2 cellular contexts compared by ENCODE assay signal in the genomic region with DNA sequence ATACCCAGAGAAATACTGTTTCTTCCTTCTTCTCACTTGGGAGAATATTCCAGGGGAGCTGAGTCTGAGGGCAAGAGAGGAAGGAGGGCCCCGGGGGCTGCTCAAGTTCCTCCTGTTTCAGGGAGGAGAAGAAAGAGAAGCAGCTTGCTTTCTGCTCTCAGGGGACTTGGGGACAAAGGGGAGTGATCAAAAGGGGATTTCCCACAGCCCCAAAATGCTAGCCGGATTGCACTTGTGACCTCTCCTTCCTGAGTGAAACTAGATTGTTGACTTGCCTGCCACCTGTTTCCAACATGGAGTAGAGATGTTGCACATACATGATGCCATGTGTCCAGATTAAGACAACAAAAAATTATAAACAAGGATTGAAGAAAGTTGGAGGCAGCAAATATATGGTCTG.
TF ChIP-seq lines count a peak whose summit lies in the region.

No MANE protein-coding gene starts in this region.

TF ChIP-seq in HepG2, 621 proteins besides CTCF, POLR2A, EP300 and RAD21:
- no peak for TF ChIP-seq RFXAP (CRISPR knock-in tag; IDR thresholded peaks at IDR 0.05; ENCODE audit: borderline replicate concordance)
- TF ChIP-seq, protein P1, sequence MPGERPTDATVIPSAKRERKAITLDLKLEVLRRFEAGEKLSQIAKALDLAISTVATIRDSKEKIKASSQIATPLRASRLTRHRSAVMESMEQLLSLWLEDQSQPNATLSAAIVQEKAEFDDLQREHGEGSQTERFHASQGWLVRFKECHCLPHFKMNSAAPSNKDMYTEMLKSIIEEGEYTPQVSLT (CRISPR knock-in tag; IDR thresholded peaks at IDR 0.05; ENCODE audit: borderline replicate concordance, low read depth) = no peak
- TF ChIP-seq HOXA5 (CRISPR knock-in tag; IDR thresholded peaks at IDR 0.05) = no peak
- no peak for TF ChIP-seq ZSCAN9 (CRISPR knock-in tag; IDR thresholded peaks at IDR 0.05; ENCODE audit: borderline replicate concordance)
- TF ChIP-seq, protein P2, sequence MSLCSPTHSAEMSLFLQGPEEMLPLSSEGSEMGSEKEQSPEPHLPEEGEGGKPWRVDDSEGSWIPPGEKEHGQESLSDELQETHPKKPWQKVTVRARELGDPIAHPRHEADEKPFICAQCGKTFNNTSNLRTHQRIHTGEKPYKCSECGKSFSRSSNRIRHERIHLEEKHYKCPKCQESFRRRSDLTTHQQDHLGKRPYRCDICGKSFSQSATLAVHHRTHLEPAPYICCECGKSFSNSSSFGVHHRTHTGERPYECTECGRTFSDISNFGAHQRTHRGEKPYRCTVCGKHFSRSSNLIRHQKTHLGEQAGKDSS (CRISPR knock-in tag; IDR thresholded peaks at IDR 0.05; ENCODE audit: borderline replicate concordance, low read depth) = no peak
- no peak for TF ChIP-seq TCF12 (IDR thresholded peaks at IDR 0.05)
- TF ChIP-seq TCF12 (CRISPR knock-in tag; IDR thresholded peaks at IDR 0.05) = no peak
- TF ChIP-seq RNF2 (conservative IDR thresholded peaks at IDR 0.05; ENCODE audit: low read depth) = no peak
- TF ChIP-seq, protein P3, sequence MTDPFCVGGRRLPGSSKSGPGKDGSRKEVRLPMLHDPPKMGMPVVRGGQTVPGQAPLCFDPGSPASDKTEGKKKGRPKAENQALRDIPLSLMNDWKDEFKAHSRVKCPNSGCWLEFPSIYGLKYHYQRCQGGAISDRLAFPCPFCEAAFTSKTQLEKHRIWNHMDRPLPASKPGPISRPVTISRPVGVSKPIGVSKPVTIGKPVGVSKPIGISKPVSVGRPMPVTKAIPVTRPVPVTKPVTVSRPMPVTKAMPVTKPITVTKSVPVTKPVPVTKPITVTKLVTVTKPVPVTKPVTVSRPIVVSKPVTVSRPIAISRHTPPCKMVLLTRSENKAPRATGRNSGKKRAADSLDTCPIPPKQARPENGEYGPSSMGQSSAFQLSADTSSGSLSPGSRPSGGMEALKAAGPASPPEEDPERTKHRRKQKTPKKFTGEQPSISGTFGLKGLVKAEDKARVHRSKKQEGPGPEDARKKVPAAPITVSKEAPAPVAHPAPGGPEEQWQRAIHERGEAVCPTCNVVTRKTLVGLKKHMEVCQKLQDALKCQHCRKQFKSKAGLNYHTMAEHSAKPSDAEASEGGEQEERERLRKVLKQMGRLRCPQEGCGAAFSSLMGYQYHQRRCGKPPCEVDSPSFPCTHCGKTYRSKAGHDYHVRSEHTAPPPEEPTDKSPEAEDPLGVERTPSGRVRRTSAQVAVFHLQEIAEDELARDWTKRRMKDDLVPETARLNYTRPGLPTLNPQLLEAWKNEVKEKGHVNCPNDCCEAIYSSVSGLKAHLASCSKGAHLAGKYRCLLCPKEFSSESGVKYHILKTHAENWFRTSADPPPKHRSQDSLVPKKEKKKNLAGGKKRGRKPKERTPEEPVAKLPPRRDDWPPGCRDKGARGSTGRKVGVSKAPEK (CRISPR knock-in tag; IDR thresholded peaks at IDR 0.05; ENCODE audit: borderline replicate concordance) = no peak
- TF ChIP-seq ZNF337 (CRISPR knock-in tag; IDR thresholded peaks at IDR 0.05; ENCODE audit: borderline replicate concordance, low read depth) = no peak
- no peak for TF ChIP-seq SMARCC2 (IDR thresholded peaks at IDR 0.05)

TF ChIP-seq in GM23338, 12 proteins besides CTCF, POLR2A, EP300 and RAD21:
- no peak for TF ChIP-seq CREB1 (CRISPR knock-in tag; IDR thresholded peaks at IDR 0.05; ENCODE audit: low read depth)
- no peak for TF ChIP-seq POLR2AphosphoS5 (IDR thresholded peaks at IDR 0.05; ENCODE audit: low read depth)
- no peak for TF ChIP-seq STAT1 (IDR thresholded peaks at IDR 0.05; ENCODE audit: unreplicated experiment)
- no peak for TF ChIP-seq NANOG (IDR thresholded peaks at IDR 0.05; ENCODE audit: borderline replicate concordance)
- TF ChIP-seq, protein P4, sequence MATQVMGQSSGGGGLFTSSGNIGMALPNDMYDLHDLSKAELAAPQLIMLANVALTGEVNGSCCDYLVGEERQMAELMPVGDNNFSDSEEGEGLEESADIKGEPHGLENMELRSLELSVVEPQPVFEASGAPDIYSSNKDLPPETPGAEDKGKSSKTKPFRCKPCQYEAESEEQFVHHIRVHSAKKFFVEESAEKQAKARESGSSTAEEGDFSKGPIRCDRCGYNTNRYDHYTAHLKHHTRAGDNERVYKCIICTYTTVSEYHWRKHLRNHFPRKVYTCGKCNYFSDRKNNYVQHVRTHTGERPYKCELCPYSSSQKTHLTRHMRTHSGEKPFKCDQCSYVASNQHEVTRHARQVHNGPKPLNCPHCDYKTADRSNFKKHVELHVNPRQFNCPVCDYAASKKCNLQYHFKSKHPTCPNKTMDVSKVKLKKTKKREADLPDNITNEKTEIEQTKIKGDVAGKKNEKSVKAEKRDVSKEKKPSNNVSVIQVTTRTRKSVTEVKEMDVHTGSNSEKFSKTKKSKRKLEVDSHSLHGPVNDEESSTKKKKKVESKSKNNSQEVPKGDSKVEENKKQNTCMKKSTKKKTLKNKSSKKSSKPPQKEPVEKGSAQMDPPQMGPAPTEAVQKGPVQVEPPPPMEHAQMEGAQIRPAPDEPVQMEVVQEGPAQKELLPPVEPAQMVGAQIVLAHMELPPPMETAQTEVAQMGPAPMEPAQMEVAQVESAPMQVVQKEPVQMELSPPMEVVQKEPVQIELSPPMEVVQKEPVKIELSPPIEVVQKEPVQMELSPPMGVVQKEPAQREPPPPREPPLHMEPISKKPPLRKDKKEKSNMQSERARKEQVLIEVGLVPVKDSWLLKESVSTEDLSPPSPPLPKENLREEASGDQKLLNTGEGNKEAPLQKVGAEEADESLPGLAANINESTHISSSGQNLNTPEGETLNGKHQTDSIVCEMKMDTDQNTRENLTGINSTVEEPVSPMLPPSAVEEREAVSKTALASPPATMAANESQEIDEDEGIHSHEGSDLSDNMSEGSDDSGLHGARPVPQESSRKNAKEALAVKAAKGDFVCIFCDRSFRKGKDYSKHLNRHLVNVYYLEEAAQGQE (IDR thresholded peaks at IDR 0.05; ENCODE audit: unreplicated experiment) = no peak
- TF ChIP-seq ZNF331 (CRISPR knock-in tag; IDR thresholded peaks at IDR 0.05; ENCODE audit: low read depth) = no peak
- no peak for TF ChIP-seq ZNF114 (CRISPR knock-in tag; IDR thresholded peaks at IDR 0.05)
- TF ChIP-seq, protein P5, sequence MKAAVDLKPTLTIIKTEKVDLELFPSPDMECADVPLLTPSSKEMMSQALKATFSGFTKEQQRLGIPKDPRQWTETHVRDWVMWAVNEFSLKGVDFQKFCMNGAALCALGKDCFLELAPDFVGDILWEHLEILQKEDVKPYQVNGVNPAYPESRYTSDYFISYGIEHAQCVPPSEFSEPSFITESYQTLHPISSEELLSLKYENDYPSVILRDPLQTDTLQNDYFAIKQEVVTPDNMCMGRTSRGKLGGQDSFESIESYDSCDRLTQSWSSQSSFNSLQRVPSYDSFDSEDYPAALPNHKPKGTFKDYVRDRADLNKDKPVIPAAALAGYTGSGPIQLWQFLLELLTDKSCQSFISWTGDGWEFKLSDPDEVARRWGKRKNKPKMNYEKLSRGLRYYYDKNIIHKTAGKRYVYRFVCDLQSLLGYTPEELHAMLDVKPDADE (IDR thresholded peaks at IDR 0.05) = no peak
- no peak for TF ChIP-seq JUNB (IDR thresholded peaks at IDR 0.05; ENCODE audit: unreplicated experiment)
- TF ChIP-seq, protein P6, sequence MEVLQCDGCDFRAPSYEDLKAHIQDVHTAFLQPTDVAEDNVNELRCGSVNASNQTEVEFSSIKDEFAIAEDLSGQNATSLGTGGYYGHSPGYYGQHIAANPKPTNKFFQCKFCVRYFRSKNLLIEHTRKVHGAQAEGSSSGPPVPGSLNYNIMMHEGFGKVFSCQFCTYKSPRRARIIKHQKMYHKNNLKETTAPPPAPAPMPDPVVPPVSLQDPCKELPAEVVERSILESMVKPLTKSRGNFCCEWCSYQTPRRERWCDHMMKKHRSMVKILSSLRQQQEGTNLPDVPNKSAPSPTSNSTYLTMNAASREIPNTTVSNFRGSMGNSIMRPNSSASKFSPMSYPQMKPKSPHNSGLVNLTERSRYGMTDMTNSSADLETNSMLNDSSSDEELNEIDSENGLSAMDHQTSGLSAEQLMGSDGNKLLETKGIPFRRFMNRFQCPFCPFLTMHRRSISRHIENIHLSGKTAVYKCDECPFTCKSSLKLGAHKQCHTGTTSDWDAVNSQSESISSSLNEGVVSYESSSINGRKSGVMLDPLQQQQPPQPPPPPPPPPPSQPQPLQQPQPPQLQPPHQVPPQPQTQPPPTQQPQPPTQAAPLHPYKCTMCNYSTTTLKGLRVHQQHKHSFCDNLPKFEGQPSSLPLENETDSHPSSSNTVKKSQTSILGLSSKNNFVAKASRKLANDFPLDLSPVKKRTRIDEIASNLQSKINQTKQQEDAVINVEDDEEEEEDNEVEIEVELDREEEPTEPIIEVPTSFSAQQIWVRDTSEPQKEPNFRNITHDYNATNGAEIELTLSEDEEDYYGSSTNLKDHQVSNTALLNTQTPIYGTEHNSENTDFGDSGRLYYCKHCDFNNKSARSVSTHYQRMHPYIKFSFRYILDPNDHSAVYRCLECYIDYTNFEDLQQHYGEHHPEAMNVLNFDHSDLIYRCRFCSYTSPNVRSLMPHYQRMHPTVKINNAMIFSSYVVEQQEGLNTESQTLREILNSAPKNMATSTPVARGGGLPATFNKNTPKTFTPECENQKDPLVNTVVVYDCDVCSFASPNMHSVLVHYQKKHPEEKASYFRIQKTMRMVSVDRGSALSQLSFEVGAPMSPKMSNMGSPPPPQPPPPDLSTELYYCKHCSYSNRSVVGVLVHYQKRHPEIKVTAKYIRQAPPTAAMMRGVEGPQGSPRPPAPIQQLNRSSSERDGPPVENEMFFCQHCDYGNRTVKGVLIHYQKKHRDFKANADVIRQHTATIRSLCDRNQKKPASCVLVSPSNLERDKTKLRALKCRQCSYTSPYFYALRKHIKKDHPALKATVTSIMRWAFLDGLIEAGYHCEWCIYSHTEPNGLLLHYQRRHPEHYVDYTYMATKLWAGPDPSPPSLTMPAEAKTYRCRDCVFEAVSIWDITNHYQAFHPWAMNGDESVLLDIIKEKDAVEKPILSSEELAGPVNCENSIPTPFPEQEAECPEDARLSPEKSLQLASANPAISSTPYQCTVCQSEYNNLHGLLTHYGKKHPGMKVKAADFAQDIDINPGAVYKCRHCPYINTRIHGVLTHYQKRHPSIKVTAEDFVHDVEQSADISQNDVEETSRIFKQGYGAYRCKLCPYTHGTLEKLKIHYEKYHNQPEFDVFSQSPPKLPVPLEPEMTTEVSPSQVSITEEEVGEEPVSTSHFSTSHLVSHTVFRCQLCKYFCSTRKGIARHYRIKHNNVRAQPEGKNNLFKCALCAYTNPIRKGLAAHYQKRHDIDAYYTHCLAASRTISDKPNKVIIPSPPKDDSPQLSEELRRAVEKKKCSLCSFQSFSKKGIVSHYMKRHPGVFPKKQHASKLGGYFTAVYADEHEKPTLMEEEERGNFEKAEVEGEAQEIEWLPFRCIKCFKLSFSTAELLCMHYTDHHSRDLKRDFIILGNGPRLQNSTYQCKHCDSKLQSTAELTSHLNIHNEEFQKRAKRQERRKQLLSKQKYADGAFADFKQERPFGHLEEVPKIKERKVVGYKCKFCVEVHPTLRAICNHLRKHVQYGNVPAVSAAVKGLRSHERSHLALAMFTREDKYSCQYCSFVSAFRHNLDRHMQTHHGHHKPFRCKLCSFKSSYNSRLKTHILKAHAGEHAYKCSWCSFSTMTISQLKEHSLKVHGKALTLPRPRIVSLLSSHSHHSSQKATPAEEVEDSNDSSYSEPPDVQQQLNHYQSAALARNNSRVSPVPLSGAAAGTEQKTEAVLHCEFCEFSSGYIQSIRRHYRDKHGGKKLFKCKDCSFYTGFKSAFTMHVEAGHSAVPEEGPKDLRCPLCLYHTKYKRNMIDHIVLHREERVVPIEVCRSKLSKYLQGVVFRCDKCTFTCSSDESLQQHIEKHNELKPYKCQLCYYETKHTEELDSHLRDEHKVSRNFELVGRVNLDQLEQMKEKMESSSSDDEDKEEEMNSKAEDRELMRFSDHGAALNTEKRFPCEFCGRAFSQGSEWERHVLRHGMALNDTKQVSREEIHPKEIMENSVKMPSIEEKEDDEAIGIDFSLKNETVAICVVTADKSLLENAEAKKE (CRISPR knock-in tag; IDR thresholded peaks at IDR 0.05) = no peak
- TF ChIP-seq EZH2 (IDR thresholded peaks at IDR 0.05; ENCODE audit: low read depth, unreplicated experiment) = no peak
- TF ChIP-seq EZH2phosphoT487 (IDR thresholded peaks at IDR 0.05; ENCODE audit: unreplicated experiment) = no peak
